In genomic region chr12:72388322-72388721, GRCh38 we compare ENCODE assay signal across 31 cellular contexts.
"Had no signal": no experiment of that assay in that cellular context is flagged by ENCODE, and none has a peak within 500 bp of the region (broad histone marks: within the 10 kb centered on the region; RNA-seq: fewer than 3 reads in every experiment).

No MANE protein-coding gene starts in this region.

- H3K27ac Mint-ChIP-seq: activated B cell treated with CpG ODN at 0.5 μM for 24 hours; activated CD8-positive, alpha-beta T cell treated with anti-CD3 and anti-CD28 coated beads for 36 hours; activated naive CD8-positive, alpha-beta T cell; activated T-helper 17 cell treated with anti-CD3 and anti-CD28 coated beads, Interleukin-2, amount 50 U/mL, for 72 hours; effector memory CD8-positive, alpha-beta T cell; T-helper 17 cell; T-helper 2 cell treated with Interferon-gamma antibody and Interleukin-4, amounts not matched to agents 5 μg/mL and 100 μg/mL, for 36 hours had no signal

- H3K4me3 Mint-ChIP-seq: activated B cell treated with CpG ODN at 0.5 μM for 24 hours; activated CD8-positive, alpha-beta T cell treated with anti-CD3 and anti-CD28 coated beads for 36 hours; activated naive CD8-positive, alpha-beta T cell; activated T-cell treated with anti-CD3 and anti-CD28 coated beads, Interleukin-2, amount 50 U/mL, for 4 hours; activated T-helper 17 cell treated with anti-CD3 and anti-CD28 coated beads, Interleukin-2, amount 50 U/mL, for 72 hours; central memory CD8-positive, alpha-beta T cell; effector memory CD8-positive, alpha-beta T cell; T-helper 17 cell; T-helper 2 cell treated with Interferon-gamma antibody and Interleukin-4, amounts not matched to agents 5 μg/mL and 100 μg/mL, for 36 hours had no signal

- DNase-seq: activated B cell treated with CpG ODN at 0.5 μM for 24 hours; activated CD4-positive, alpha-beta T cell treated with anti-CD3 and anti-CD28 coated beads for 48 hours; activated CD4-positive, alpha-beta T cell treated with anti-CD3 and anti-CD28 coated beads, Interleukin-2, amount 50 U/mL, for 1 hour; activated CD4-positive, alpha-beta T cell treated with anti-CD3 and anti-CD28 coated beads, Interleukin-2, amount 50 U/mL, for 48 hours; activated CD8-positive, alpha-beta memory T cell treated with anti-CD3 and anti-CD28 coated beads for 24 hours; activated CD8-positive, alpha-beta T cell treated with anti-CD3 and anti-CD28 coated beads for 36 hours; activated effector memory CD4-positive, alpha-beta T cell treated with Interleukin-2 at 50 U/mL for 16 hours; activated gamma-delta T cell treated with Interleukin-2 at 50 U/mL for 16 hours; activated naive CD4-positive, alpha-beta T cell treated with anti-CD3 and anti-CD28 coated beads, Interleukin-2, amount 50 U/mL, for 16 hours; activated naive CD4-positive, alpha-beta T cell treated with Interleukin-2 at 50 U/mL for 16 hours; activated T-cell treated with anti-CD3 and anti-CD28 coated beads, Interleukin-2, amount 50 U/mL, for 4 hours; amniotic stem cell; anterior cingulate cortex; brain microvascular endothelial cell; cortex of kidney; dermis blood vessel endothelial cell; effector CD4-positive, alpha-beta T cell; effector memory CD8-positive, alpha-beta T cell; erythroblast; esophagus squamous epithelium; foreskin melanocyte; heart right ventricle; T-helper 17 cell; T1000; WERI-Rb-1 had no signal

- ATAC-seq: activated CD4-positive, CD25-positive, alpha-beta regulatory T cell treated with anti-CD3 and anti-CD28 coated beads, Interleukin-2, amount 50 U/mL, for 24 hours; activated CD8-positive, alpha-beta T cell treated with anti-CD3 and anti-CD28 coated beads for 36 hours; activated T-cell treated with anti-CD3 and anti-CD28 coated beads, Interleukin-2, amount 50 U/mL, for 4 hours; activated T-helper 17 cell treated with anti-CD3 and anti-CD28 coated beads, Interleukin-2, amount 50 U/mL, for 72 hours; effector memory CD8-positive, alpha-beta T cell; gastroesophageal sphincter; heart right ventricle; T-helper 17 cell had no signal

- H3K27me3 Mint-ChIP-seq: activated B cell treated with CpG ODN at 0.5 μM for 24 hours; activated CD8-positive, alpha-beta T cell treated with anti-CD3 and anti-CD28 coated beads for 36 hours; activated naive CD8-positive, alpha-beta T cell; activated T-helper 17 cell treated with anti-CD3 and anti-CD28 coated beads, Interleukin-2, amount 50 U/mL, for 72 hours; central memory CD8-positive, alpha-beta T cell; effector memory CD8-positive, alpha-beta T cell; T-helper 17 cell had no signal

- H3K4me1 Mint-ChIP-seq: activated B cell treated with CpG ODN at 0.5 μM for 24 hours; activated T-helper 17 cell treated with anti-CD3 and anti-CD28 coated beads, Interleukin-2, amount 50 U/mL, for 72 hours; central memory CD8-positive, alpha-beta T cell; T-helper 17 cell had no signal

- H3K36me3 Mint-ChIP-seq: activated naive CD8-positive, alpha-beta T cell had no signal

- H3K9me3 Mint-ChIP-seq: T-helper 2 cell treated with Interferon-gamma antibody and Interleukin-4, amounts not matched to agents 5 μg/mL and 100 μg/mL, for 36 hours had no signal

- H3K4me3 ChIP-seq: esophagus squamous epithelium, gastroesophageal sphincter, heart right ventricle had no signal
